Comparison of ENCODE assay signal across 21 cellular contexts in the genomic region with DNA sequence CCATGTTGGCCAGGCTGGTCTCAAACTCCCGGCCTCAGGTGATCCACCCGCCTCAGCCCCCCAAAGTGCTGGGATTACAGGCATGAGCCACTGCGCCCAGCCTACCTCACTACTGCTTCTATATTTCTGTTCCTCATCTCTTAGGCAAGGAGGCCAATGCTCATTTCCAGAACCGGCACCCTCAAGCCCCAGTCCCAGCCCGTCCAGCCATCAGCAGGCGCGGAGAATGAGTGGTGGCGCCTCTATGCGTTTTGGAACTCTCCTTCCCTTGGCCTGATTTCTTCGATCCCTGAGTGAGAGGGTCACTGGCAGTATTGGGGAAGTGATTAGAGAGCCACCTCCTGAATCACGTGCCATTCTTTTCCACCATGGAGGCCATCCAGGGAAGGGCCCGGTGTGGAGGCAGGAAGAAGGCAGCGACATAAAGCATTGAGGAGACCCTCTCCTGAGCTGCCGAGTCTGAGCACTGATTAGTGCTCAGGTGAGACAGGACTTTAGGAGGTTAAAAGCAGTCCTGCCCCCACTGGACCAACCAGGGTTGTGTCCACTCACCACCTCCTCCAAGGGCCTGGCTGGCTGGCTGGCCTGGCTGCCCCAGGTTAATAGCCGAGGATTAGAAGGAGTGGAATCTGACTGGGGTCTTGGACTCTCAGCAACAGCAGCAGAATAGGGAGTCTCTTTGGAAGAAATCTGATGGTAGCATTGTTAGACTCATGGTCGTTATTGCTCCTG. TPM values are rescaled to one million over a fixed set of nuclear protein-coding genes. Genes with fewer than 3 reads are reported as not detected.
"Had no signal": no experiment of that assay in that cellular context is flagged by ENCODE, and none has a peak within 500 bp of the region (broad histone marks: within the 10 kb centered on the region; RNA-seq: fewer than 3 reads in every experiment).

No MANE protein-coding gene starts in this region.

- H3K36me3 ChIP-seq: colonic mucosa, heart left ventricle, ovary, tibial artery, upper lobe of left lung, vagina had no signal

- H3K27ac Mint-ChIP-seq: mesothelial cell of epicardium; natural killer cell; progenitor cell of endocrine pancreas; stimulated activated memory B cell treated with anti-CD40 and anti-IgM and Interleukin-4, amounts not matched to agents 10 μg/mL and 1 μg/mL and 100 μg/mL, for 72 hours; stimulated activated naive CD8-positive, alpha-beta T cell treated with anti-CD3 and anti-CD28 coated beads, Interleukin-15, Interleukin-2, amounts not matched to agents 100 ng/mL and 50 ng/mL, for 24 hours had no signal

- H3K27me3 ChIP-seq: ovary, upper lobe of left lung, vagina had no signal

- DNase-seq: colonic mucosa; effector CD4-positive, alpha-beta T cell; foreskin melanocyte; heart left ventricle; hypothalamus; natural killer cell; right cardiac atrium; stimulated activated CD4-positive, alpha-beta T cell treated with anti-CD3 and anti-CD28 coated beads, Interleukin-15, amount 100 ng/mL, for 24 hours; stimulated activated CD4-positive, alpha-beta T cell treated with anti-CD3 and anti-CD28 coated beads, Interleukin-1b, Interleukin-23, amount 100 ng/mL, for 48 hours; stimulated activated CD4-positive, alpha-beta T cell treated with anti-CD3 and anti-CD28 coated beads, Interleukin-4, amount 100 ng/mL, for 24 hours; upper lobe of left lung had no signal

- H3K27ac ChIP-seq: colonic mucosa, heart left ventricle, ovary, tibial artery, vagina had no signal

- H3K4me1 ChIP-seq: colonic mucosa, tibial artery, vagina had no signal

- H3K4me3 Mint-ChIP-seq: mesothelial cell of epicardium; natural killer cell; neural crest cell; stimulated activated memory B cell treated with anti-CD40 and anti-IgM and Interleukin-4, amounts not matched to agents 10 μg/mL and 1 μg/mL and 100 μg/mL, for 72 hours; stimulated activated naive CD8-positive, alpha-beta T cell treated with anti-CD3 and anti-CD28 coated beads, Interleukin-15, Interleukin-2, amounts not matched to agents 100 ng/mL and 50 ng/mL, for 24 hours had no signal

- ATAC-seq: heart left ventricle; left lobe of liver; natural killer cell; right cardiac atrium; stimulated activated memory B cell treated with anti-CD40 and anti-IgM and Interleukin-4, amounts not matched to agents 10 μg/mL and 1 μg/mL and 100 μg/mL, for 72 hours had no signal

- H3K9me3 ChIP-seq: colonic mucosa, heart left ventricle, ovary, tibial artery, upper lobe of left lung, vagina had no signal

- H3K9me3 Mint-ChIP-seq: mesothelial cell of epicardium; natural killer cell; neural crest cell; stimulated activated memory B cell treated with anti-CD40 and anti-IgM and Interleukin-4, amounts not matched to agents 10 μg/mL and 1 μg/mL and 100 μg/mL, for 72 hours; stimulated activated naive CD8-positive, alpha-beta T cell treated with anti-CD3 and anti-CD28 coated beads, Interleukin-15, Interleukin-2, amounts not matched to agents 100 ng/mL and 50 ng/mL, for 24 hours had no signal

- H3K36me3 Mint-ChIP-seq: mesothelial cell of epicardium; natural killer cell; stimulated activated memory B cell treated with anti-CD40 and anti-IgM and Interleukin-4, amounts not matched to agents 10 μg/mL and 1 μg/mL and 100 μg/mL, for 72 hours had no signal

- H3K4me1 Mint-ChIP-seq: stimulated activated memory B cell treated with anti-CD40 and anti-IgM and Interleukin-4, amounts not matched to agents 10 μg/mL and 1 μg/mL and 100 μg/mL, for 72 hours had no signal

- H3K4me3 ChIP-seq: colonic mucosa, heart left ventricle, ovary, tibial artery, upper lobe of left lung, vagina had no signal

RNA-seq across cellular contexts. Expression of a gene that starts 8.7 kb away (rescaled TPM):
- total RNA-seq: dermis microvascular lymphatic vessel endothelial cell, progenitor cell of endocrine pancreas had no signal
